1 cellular context compared by ENCODE assay signal in the genomic region with DNA sequence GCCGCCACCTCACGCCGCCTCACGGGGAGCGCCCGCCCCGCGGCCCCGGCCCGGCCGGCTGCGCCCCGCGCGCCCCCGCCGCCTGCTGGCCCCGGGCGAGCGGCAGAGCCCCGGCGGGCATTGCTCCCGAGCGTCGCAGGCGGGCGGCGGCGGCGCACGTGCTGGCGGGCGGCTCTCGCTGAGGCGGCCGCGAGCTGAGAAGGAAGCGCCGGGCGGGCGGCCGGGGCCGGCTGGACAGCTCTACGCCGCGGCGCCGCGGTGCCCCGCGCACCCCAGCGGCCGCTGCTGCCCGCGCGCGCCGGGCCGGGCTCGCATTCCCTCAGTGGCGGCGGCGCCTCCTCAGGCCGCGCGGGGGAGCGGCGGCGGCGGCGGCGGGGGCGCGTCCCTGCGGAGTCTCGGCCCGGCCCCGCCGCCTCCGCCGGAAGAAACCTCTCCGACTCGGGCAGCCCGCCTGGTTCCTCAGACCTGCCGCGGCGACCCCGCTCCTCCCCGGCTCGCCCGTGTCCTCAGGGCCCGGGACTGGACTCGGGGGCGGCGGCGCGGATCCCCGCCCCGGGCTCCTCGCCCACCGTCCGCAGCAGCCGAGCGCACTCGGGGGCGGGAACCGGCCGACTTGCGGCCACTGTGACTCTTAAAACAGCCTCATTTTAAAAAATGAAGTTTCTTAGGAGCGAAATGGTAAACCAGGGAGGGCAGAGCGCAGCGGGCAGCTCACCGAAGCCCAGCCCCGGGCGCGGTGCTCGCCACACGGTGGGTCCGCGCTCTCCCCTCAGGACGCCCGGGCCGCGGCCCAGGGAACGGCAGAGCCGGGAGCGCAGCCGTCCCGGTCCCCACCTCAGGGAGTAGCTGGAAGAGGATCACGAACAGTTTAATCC.
A peak's percentile ranks its signal among the peaks of the same experiment; 100 is the strongest.
TF ChIP-seq lines count a peak whose summit lies in the region.

TSS of gene PITPNM2 (minus strand) at position 287 of the 875 bp plus-strand sequence. CDS start 116,500 bp downstream, outside the sequence.

TF ChIP-seq in HEK293, 187 proteins besides CTCF, POLR2A, EP300 and RAD21 (continued from another document and continues in another):
- TF ChIP-seq, protein P1, sequence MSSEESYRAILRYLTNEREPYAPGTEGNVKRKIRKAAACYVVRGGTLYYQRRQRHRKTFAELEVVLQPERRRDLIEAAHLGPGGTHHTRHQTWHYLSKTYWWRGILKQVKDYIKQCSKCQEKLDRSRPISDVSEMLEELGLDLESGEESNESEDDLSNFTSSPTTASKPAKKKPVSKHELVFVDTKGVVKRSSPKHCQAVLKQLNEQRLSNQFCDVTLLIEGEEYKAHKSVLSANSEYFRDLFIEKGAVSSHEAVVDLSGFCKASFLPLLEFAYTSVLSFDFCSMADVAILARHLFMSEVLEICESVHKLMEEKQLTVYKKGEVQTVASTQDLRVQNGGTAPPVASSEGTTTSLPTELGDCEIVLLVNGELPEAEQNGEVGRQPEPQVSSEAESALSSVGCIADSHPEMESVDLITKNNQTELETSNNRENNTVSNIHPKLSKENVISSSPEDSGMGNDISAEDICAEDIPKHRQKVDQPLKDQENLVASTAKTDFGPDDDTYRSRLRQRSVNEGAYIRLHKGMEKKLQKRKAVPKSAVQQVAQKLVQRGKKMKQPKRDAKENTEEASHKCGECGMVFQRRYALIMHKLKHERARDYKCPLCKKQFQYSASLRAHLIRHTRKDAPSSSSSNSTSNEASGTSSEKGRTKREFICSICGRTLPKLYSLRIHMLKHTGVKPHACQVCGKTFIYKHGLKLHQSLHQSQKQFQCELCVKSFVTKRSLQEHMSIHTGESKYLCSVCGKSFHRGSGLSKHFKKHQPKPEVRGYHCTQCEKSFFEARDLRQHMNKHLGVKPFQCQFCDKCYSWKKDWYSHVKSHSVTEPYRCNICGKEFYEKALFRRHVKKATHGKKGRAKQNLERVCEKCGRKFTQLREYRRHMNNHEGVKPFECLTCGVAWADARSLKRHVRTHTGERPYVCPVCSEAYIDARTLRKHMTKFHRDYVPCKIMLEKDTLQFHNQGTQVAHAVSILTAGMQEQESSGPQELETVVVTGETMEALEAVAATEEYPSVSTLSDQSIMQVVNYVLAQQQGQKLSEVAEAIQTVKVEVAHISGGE (tag by site-specific recombination; conservative IDR thresholded peaks at IDR 0.05; ENCODE audit: low read depth) = 0 out of 2 replicates have a peak, but pooled peaks have one; percentile 23
- no peak for TF ChIP-seq ZNF391 (tag by site-specific recombination; IDR thresholded peaks at IDR 0.05; ENCODE audit: borderline replicate concordance, low read depth)
- TF ChIP-seq ZNF530 (tag by site-specific recombination; IDR thresholded peaks at IDR 0.05; ENCODE audit: low read depth) = no peak
- no peak for TF ChIP-seq ZBTB10 (tag by site-specific recombination; IDR thresholded peaks at IDR 0.05)
- no peak for TF ChIP-seq WT1 (tag by site-specific recombination; IDR thresholded peaks at IDR 0.05)
- no peak for TF ChIP-seq FEZF1 (tag by site-specific recombination; IDR thresholded peaks at IDR 0.05)
- TF ChIP-seq ZNF175 (tag by site-specific recombination; IDR thresholded peaks at IDR 0.05) = no peak
- peak; percentile 37 for TF ChIP-seq ZIC2 (tag by site-specific recombination; IDR thresholded peaks at IDR 0.05)
- TF ChIP-seq ZBTB7A (tag by site-specific recombination; IDR thresholded peaks at IDR 0.05; ENCODE audit: low read depth) = no peak
- no peak for TF ChIP-seq ZNF48 (tag by site-specific recombination; IDR thresholded peaks at IDR 0.05)
- TF ChIP-seq MEIS1 (CRISPR knock-in tag; IDR thresholded peaks at IDR 0.05; ENCODE audit: borderline replicate concordance) = no peak
- TF ChIP-seq ZNF654 (tag by site-specific recombination; IDR thresholded peaks at IDR 0.05; ENCODE audit: low read depth) = no peak
- TF ChIP-seq SP7 (tag by site-specific recombination; IDR thresholded peaks at IDR 0.05) = no peak
- no peak for TF ChIP-seq ZSCAN23 (tag by site-specific recombination; IDR thresholded peaks at IDR 0.05)
- TF ChIP-seq HOXC10 (CRISPR knock-in tag; IDR thresholded peaks at IDR 0.05) = no peak
- TF ChIP-seq ZNF26 (tag by site-specific recombination; IDR thresholded peaks at IDR 0.05) = no peak
- no peak for TF ChIP-seq ZNF184 (tag by site-specific recombination; IDR thresholded peaks at IDR 0.05)
- no peak for TF ChIP-seq TRIM28 (IDR thresholded peaks at IDR 0.05; ENCODE audit: borderline replicate concordance, low read length)
- TF ChIP-seq PRDM10 (tag by site-specific recombination; IDR thresholded peaks at IDR 0.05) = no peak
- TF ChIP-seq ZNF785 (tag by site-specific recombination; IDR thresholded peaks at IDR 0.05) = no peak
- no peak for TF ChIP-seq ZBTB17 (tag by site-specific recombination; IDR thresholded peaks at IDR 0.05)
- TF ChIP-seq, protein P2, sequence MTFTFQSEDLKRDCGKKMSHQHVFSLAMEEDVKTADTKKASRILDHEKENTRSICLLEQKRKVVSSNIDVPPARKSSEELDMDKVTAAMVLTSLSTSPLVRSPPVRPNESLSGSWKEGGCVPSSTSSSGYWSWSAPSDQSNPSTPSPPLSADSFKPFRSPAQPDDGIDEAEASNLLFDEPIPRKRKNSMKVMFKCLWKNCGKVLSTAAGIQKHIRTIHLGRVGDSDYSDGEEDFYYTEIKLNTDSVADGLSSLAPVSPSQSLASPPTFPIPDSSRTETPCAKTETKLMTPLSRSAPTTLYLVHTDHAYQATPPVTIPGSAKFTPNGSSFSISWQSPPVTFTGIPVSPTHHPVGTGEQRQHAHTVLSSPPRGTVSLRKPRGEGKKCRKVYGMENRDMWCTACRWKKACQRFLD (tag by site-specific recombination; IDR thresholded peaks at IDR 0.05) = no peak
- TF ChIP-seq ZBTB6 (tag by site-specific recombination; IDR thresholded peaks at IDR 0.05) = no peak
- peak; percentile 72 for TF ChIP-seq ZFHX2 (tag by site-specific recombination; conservative IDR thresholded peaks at IDR 0.05)
- no peak for TF ChIP-seq ZNF121 (tag by site-specific recombination; IDR thresholded peaks at IDR 0.05)
- TF ChIP-seq ZNF335 (tag by site-specific recombination; conservative IDR thresholded peaks at IDR 0.05) = peak; percentile 38; the same call in 1 of the 2 replicates
- TF ChIP-seq, protein P3, sequence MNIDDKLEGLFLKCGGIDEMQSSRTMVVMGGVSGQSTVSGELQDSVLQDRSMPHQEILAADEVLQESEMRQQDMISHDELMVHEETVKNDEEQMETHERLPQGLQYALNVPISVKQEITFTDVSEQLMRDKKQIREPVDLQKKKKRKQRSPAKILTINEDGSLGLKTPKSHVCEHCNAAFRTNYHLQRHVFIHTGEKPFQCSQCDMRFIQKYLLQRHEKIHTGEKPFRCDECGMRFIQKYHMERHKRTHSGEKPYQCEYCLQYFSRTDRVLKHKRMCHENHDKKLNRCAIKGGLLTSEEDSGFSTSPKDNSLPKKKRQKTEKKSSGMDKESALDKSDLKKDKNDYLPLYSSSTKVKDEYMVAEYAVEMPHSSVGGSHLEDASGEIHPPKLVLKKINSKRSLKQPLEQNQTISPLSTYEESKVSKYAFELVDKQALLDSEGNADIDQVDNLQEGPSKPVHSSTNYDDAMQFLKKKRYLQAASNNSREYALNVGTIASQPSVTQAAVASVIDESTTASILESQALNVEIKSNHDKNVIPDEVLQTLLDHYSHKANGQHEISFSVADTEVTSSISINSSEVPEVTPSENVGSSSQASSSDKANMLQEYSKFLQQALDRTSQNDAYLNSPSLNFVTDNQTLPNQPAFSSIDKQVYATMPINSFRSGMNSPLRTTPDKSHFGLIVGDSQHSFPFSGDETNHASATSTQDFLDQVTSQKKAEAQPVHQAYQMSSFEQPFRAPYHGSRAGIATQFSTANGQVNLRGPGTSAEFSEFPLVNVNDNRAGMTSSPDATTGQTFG (tag by site-specific recombination; IDR thresholded peaks at IDR 0.05; ENCODE audit: borderline replicate concordance) = no peak
- TF ChIP-seq, protein P4, sequence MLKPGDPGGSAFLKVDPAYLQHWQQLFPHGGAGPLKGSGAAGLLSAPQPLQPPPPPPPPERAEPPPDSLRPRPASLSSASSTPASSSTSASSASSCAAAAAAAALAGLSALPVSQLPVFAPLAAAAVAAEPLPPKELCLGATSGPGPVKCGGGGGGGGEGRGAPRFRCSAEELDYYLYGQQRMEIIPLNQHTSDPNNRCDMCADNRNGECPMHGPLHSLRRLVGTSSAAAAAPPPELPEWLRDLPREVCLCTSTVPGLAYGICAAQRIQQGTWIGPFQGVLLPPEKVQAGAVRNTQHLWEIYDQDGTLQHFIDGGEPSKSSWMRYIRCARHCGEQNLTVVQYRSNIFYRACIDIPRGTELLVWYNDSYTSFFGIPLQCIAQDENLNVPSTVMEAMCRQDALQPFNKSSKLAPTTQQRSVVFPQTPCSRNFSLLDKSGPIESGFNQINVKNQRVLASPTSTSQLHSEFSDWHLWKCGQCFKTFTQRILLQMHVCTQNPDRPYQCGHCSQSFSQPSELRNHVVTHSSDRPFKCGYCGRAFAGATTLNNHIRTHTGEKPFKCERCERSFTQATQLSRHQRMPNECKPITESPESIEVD (tag by site-specific recombination; IDR thresholded peaks at IDR 0.05) = no peak
- TF ChIP-seq GLIS2 (tag by site-specific recombination; IDR thresholded peaks at IDR 0.05) = 0 out of 2 replicates have a peak, but pooled peaks have one; percentile 21
- TF ChIP-seq ZNF221 (tag by site-specific recombination; IDR thresholded peaks at IDR 0.05; ENCODE audit: borderline replicate concordance) = no peak
- TF ChIP-seq, protein P5, sequence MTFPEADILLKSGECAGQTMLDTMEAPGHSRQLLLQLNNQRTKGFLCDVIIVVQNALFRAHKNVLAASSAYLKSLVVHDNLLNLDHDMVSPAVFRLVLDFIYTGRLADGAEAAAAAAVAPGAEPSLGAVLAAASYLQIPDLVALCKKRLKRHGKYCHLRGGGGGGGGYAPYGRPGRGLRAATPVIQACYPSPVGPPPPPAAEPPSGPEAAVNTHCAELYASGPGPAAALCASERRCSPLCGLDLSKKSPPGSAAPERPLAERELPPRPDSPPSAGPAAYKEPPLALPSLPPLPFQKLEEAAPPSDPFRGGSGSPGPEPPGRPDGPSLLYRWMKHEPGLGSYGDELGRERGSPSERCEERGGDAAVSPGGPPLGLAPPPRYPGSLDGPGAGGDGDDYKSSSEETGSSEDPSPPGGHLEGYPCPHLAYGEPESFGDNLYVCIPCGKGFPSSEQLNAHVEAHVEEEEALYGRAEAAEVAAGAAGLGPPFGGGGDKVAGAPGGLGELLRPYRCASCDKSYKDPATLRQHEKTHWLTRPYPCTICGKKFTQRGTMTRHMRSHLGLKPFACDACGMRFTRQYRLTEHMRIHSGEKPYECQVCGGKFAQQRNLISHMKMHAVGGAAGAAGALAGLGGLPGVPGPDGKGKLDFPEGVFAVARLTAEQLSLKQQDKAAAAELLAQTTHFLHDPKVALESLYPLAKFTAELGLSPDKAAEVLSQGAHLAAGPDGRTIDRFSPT (tag by site-specific recombination; IDR thresholded peaks at IDR 0.05) = no peak
